11 cellular contexts compared by ENCODE assay signal in the genomic region with DNA sequence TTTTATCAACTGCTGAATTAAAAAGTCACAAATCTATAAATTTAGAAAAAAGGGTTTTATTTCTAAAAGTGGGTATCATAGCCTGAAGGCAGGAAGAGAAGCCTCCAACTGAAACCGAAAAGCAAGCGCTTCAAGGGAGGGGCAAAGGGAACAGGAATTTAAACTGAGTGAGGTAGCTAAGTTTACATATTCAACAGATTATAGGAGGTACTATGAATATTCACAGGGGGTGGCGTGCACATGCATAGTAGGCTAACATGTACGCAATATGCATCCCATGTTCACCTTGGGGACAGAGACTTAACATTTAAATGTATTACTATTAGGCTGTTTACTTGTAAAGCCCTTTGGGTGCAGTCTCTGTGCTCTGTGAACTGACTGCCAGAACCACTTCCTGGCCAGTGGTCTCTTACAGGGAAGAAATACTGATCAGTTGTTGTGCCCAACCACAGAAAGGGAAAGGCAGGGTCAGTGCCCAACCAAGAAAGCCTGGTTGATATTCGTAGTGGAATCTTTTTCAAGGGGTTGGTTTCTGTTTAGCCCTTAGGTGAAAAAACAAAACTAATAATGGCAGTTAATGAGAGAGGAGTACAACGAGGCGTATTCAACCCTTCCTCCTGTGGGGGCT.
DNase-seq lines count a peak whose midpoint lies in the region; ATAC-seq, FAIRE-seq and TF ChIP-seq lines count a peak whose summit lies in the region.
"Had no signal": no experiment of that assay in that cellular context is flagged by ENCODE, and none has a peak within 500 bp of the region (broad histone marks: within the 10 kb centered on the region; RNA-seq: fewer than 3 reads in every experiment).

No MANE protein-coding gene starts in this region.

- FAIRE-seq in urothelium cell line (lab: Jason Lieb, UNC) = no peak

- peak overlapping the region; percentile 58; the same call in 1 of the 2 replicates for H2AFZ ChIP-seq in OCI-LY7 (ENCODE audit: low read length)

- no peak for TF ChIP-seq POLR2A in transverse colon (IDR thresholded peaks at IDR 0.05)

- H3K79me2 ChIP-seq in OCI-LY7 (ENCODE audit: insufficient read depth, low read depth, low read length) = no peaks in the 10 kb centered on the region

- no peaks in the 10 kb centered on the region for H3K27me3 ChIP-seq in BLaER1 treated with 17β-estradiol and CSF1 and Interleukin-3, amounts not matched to agents 10 nM and 100 nM
- no peaks in the 10 kb centered on the region for H3K27me3 ChIP-seq in transverse colon

- DNase-seq in OCI-LY7 (ENCODE audit: low spot score) (no peak), LoVo (ENCODE audit: low spot score) (no peak), COLO668 (lab: John Stamatoyannopoulos, UW; ENCODE audit: unreplicated experiment) (no peak), transverse colon (no peak), urothelium cell line (ENCODE audit: low spot score) (no peak)
- DNase-seq: effector CD8-positive, alpha-beta T cell; lower lobe of right lung; NCI-H82 had no signal

- TF ChIP-seq CTCF in OCI-LY7 (conservative IDR thresholded peaks at IDR 0.05; ENCODE audit: low read length) (no peak), transverse colon (IDR thresholded peaks at IDR 0.05) (no peak)

- no peaks in the 10 kb centered on the region for H3K9me2 ChIP-seq in OCI-LY7 (ENCODE audit: insufficient read depth, low read length)

- TF ChIP-seq EP300 in transverse colon (IDR thresholded peaks at IDR 0.05; ENCODE audit: low read depth) = no peak

- peaks cover 0 to 8% (median 0%) of the 10 kb centered on the region in 11 experiments; a peak in 1 of 22 replicates for H3K36me3 ChIP-seq in BLaER1 treated with 17β-estradiol and CSF1 and Interleukin-3, amounts not matched to agents 10 nM and 100 nM
- H3K36me3 ChIP-seq in OCI-LY7 (ENCODE audit: insufficient read depth, low read length) (no peaks in the 10 kb centered on the region), transverse colon (no peaks in the 10 kb centered on the region)
- H3K36me3 ChIP-seq: lower lobe of right lung had no signal

- peak overlapping the region in 9 of 11 experiments; percentile 45 to 69 (median 54); a peak in 16 of 22 replicates for H3K27ac ChIP-seq in BLaER1 treated with 17β-estradiol and CSF1 and Interleukin-3, amounts not matched to agents 10 nM and 100 nM
- H3K27ac ChIP-seq in OCI-LY7 (ENCODE audit: low read depth, low read length, poor library complexity, severe bottlenecking) = no peak overlapping the region
- no peak overlapping the region for H3K27ac ChIP-seq in transverse colon
- H3K27ac ChIP-seq: lower lobe of right lung had no signal

- intact Hi-C loops in OCI-LY7 (cut with micrococcal nuclease; ENCODE audit: unreplicated experiment) = no loop called here
- intact Hi-C loops in transverse colon (cut with DNase I; ENCODE audit: low total_unique reads) = no loop called here

- in situ Hi-C loops in transverse colon (cut with MboI; ENCODE audit: low pct_ligation_motif_present in 1 of 4, low pct_unique_long_range_greater_than_20kb in 1 of 4, low sequenced_read_pairs in 3 of 4) = no loop called here

- peak overlapping the region; percentile 61 to 85 (median 78) for H3K4me2 ChIP-seq in BLaER1 treated with 17β-estradiol and CSF1 and Interleukin-3, amounts not matched to agents 10 nM and 100 nM
- no peak overlapping the region; the same call in 1 of the 2 replicates for H3K4me2 ChIP-seq in OCI-LY7 (ENCODE audit: low read length)

- no peaks in the 10 kb centered on the region for H4K20me1 ChIP-seq in BLaER1 treated with 17β-estradiol and CSF1 and Interleukin-3, amounts not matched to agents 10 nM and 100 nM
- H4K20me1 ChIP-seq in OCI-LY7 (ENCODE audit: insufficient read depth, low read length) = no peaks in the 10 kb centered on the region

- H3K4me3 ChIP-seq in BLaER1 treated with 17β-estradiol and CSF1 and Interleukin-3, amounts not matched to agents 10 nM and 100 nM = peak overlapping the region; percentile 6 to 55 (median 36); a peak in 15 of 20 replicates
- H3K4me3 ChIP-seq in OCI-LY7 (ENCODE audit: low read depth, low read length, poor library complexity, severe bottlenecking) (no peak overlapping the region), transverse colon (no peak overlapping the region)
- H3K4me3 ChIP-seq: lower lobe of right lung had no signal

- H3K9ac ChIP-seq in BLaER1 treated with 17β-estradiol and CSF1 and Interleukin-3, amounts not matched to agents 10 nM and 100 nM = peak overlapping the region in 10 of 11 experiments; percentile 4 to 49 (median 34); a peak in 13 of 22 replicates

- ATAC-seq in GM19328 (IDR thresholded peaks at IDR 0.05; ENCODE audit: unreplicated experiment) (peak; percentile 72), HG02943 (IDR thresholded peaks at IDR 0.05; ENCODE audit: low read depth, unreplicated experiment) (peak; percentile 89)
- ATAC-seq: lower lobe of right lung had no signal

- CTCF ChIA-PET in OCI-LY7 (lab: Charles Lee; ENCODE audit: unreplicated experiment) = interaction anchor here (0.7 kb wide), 1 partner anchor 14 kb away, joined by 3 read pairs; no protein-coding TSS in a partner anchor

- no TSS peak for BruUV-seq in OCI-LY7 (replicated peaks; lab: Mats Ljungman, UMichigan)

- POLR2A ChIA-PET in OCI-LY7 (lab: Charles Lee) = interaction anchor here (1.2 kb wide), 1 partner anchor 12 kb away, joined by 3 read pairs; no protein-coding TSS in a partner anchor

- 75 to 80% methylated on average over 3 to 7 of the region's 7 CpGs for WGBS in transverse colon (ENCODE audit: low coverage in 1 of 2), 2 donors

- peaks cover 0 to 35% (median 14%) of the 10 kb centered on the region in 11 experiments; a peak in 13 of 22 replicates for H3K9me3 ChIP-seq in BLaER1 treated with 17β-estradiol and CSF1 and Interleukin-3, amounts not matched to agents 10 nM and 100 nM (replicated peaks in 1 of 11)
- H3K9me3 ChIP-seq in OCI-LY7 (ENCODE audit: low read length) (no peaks in the 10 kb centered on the region), transverse colon (no peaks in the 10 kb centered on the region)
- H3K9me3 ChIP-seq: lower lobe of right lung had no signal

- peaks cover 8 to 77% (median 49%) of the 10 kb centered on the region in 10 experiments; a peak in 19 of 20 replicates for H3K4me1 ChIP-seq in BLaER1 treated with 17β-estradiol and CSF1 and Interleukin-3, amounts not matched to agents 10 nM and 100 nM
- H3K4me1 ChIP-seq in OCI-LY7 (ENCODE audit: insufficient read depth, low read length, poor library complexity, severe bottlenecking) (no peaks in the 10 kb centered on the region), transverse colon (no peaks in the 10 kb centered on the region)
- H3K4me1 ChIP-seq: lower lobe of right lung had no signal

Comparison
In these comparisons a context has a peak if more than half of its experiments do, and no peak if none do; other contexts are left out.
1. H3K27ac ChIP-seq: peak in BLaER1 treated with 17β-estradiol and CSF1 and Interleukin-3, amounts not matched to agents 10 nM and 100 nM (9 of 11); none in OCI-LY7 (single experiment) and transverse colon (0 of 4).
2. H3K4me3 ChIP-seq: peak in BLaER1 treated with 17β-estradiol and CSF1 and Interleukin-3, amounts not matched to agents 10 nM and 100 nM (10 of 10); none in OCI-LY7 (single experiment) and transverse colon (0 of 4).